8 cellular contexts compared by ENCODE assay signal in genomic region chr19:1261512-1261862, GRCh38. TPM values are rescaled to one million over a fixed set of nuclear protein-coding genes. Genes with fewer than 3 reads are reported as not detected.
A peak's percentile ranks its signal among the peaks of the same experiment; 100 is the strongest.
DNase-seq lines count a peak whose midpoint lies in the region; ATAC-seq and TF ChIP-seq lines count a peak whose summit lies in the region.

No MANE protein-coding gene starts in this region.

- H3K9me3 ChIP-seq in heart right ventricle (no peaks in the 10 kb centered on the region), iPS-18c (ENCODE audit: control insufficient read depth, insufficient read depth, low read length) (peaks cover 4% of the 10 kb centered on the region)

- no peak for ATAC-seq in heart right ventricle
- no peak for ATAC-seq in Right ventricle myocardium inferior
- ATAC-seq in activated T-helper 17 cell treated with anti-CD3 and anti-CD28 coated beads, Interleukin-2, amount 50 U/mL, for 72 hours (replicated peaks): no peak
- no peak for ATAC-seq in stimulated activated naive CD8-positive, alpha-beta T cell treated with anti-CD3 and anti-CD28 coated beads, Interleukin-15, Interleukin-2, amounts not matched to agents 100 U/mL and 50 U/mL, for 24 hours

- peak overlapping the region; percentile 87 for H3K27ac Mint-ChIP-seq in activated T-helper 17 cell treated with anti-CD3 and anti-CD28 coated beads, Interleukin-2, amount 50 U/mL, for 72 hours

- peaks cover 9% of the 10 kb centered on the region for H3K4me1 Mint-ChIP-seq in activated T-helper 17 cell treated with anti-CD3 and anti-CD28 coated beads, Interleukin-2, amount 50 U/mL, for 72 hours

- H3K36me3 ChIP-seq in heart right ventricle: peaks cover 0 to 29% (median 18%) of the 10 kb centered on the region in 9 donors

- peak overlapping the region; percentile 93 for H3K4me3 Mint-ChIP-seq in activated T-helper 17 cell treated with anti-CD3 and anti-CD28 coated beads, Interleukin-2, amount 50 U/mL, for 72 hours

- no peaks in the 10 kb centered on the region for H3K9me3 Mint-ChIP-seq in activated T-helper 17 cell treated with anti-CD3 and anti-CD28 coated beads, Interleukin-2, amount 50 U/mL, for 72 hours

- H3K4me1 ChIP-seq in heart right ventricle: peaks cover 43 to 84% (median 78%) of the 10 kb centered on the region in 9 donors

- no peak for TF ChIP-seq CTCF in heart right ventricle (IDR thresholded peaks at IDR 0.05)

- peak overlapping the region; percentile 60 to 100 (median 96) for H3K27ac ChIP-seq in heart right ventricle

- intact Hi-C loops in heart right ventricle (cut with DNase I) (no loop called here), Right ventricle myocardium inferior (cut with DNase I) (no loop called here)

- 20 to 23% methylated on average over 16 of the region's 16 CpGs for WGBS in heart right ventricle, 2 donors

- H3K4me3 ChIP-seq in heart right ventricle (peak overlapping the region in 9 of 10 donors; percentile 53 to 96 (median 69)), iPS-18c (ENCODE audit: insufficient read depth, low read depth, low read length) (peak overlapping the region; percentile 86)

- no peaks in the 10 kb centered on the region for H3K27me3 ChIP-seq in heart right ventricle

- DNase-seq in heart right ventricle: peak in 1 of 2 donors; percentile 38
- no peak for DNase-seq in Right ventricle myocardium inferior (ENCODE audit: missing footprints)
- peak; percentile 43 for DNase-seq in stimulated activated naive CD8-positive, alpha-beta T cell treated with anti-CD3 and anti-CD28 coated beads, Interleukin-15, Interleukin-2, amounts not matched to agents 100 U/mL and 50 U/mL, for 24 hours
- no peak for DNase-seq in NCI-H1436 treated with DMSO at 0.1 percent for 48 hours (lab: John Stamatoyannopoulos, UW)
- DNase-seq in NK-92 treated with Interleukin-12 subunit alpha and Interleukin-12 subunit beta, amount 100 ng/mL, for 24 hours (lab: John Stamatoyannopoulos, UW): no peak
- DNase-seq in NCI-H526 (lab: John Stamatoyannopoulos, UW): no peak

- peaks cover 41% of the 10 kb centered on the region for H3K36me3 Mint-ChIP-seq in activated T-helper 17 cell treated with anti-CD3 and anti-CD28 coated beads, Interleukin-2, amount 50 U/mL, for 72 hours (ENCODE audit: low read depth)

- no peaks in the 10 kb centered on the region for H3K27me3 Mint-ChIP-seq in activated T-helper 17 cell treated with anti-CD3 and anti-CD28 coated beads, Interleukin-2, amount 50 U/mL, for 72 hours

RNA-seq across cellular contexts. Expression of gene CIRBP, which starts 7.6 kb away (rescaled TPM):
- total RNA-seq in heart right ventricle: 100 to 1,000 TPM; 227 to 356 (median 280) TPM
- 100 to 1,000 TPM; 180 to 344 TPM for polyA plus RNA-seq in heart right ventricle
- total RNA-seq in Right ventricle myocardium inferior: 219 TPM
- total RNA-seq in activated T-helper 17 cell treated with anti-CD3 and anti-CD28 coated beads, Interleukin-2, amount 50 U/mL, for 72 hours: 100 to 1,000 TPM; 150 to 172 TPM

RNA-seq across cellular contexts. Expression of gene MIDN, which starts 13.1 kb away (rescaled TPM):
- 100 to 1,000 TPM in 2 of 10 donors, 10 to 100 TPM in 8; 45.9 to 236 (median 68.5) TPM for total RNA-seq in heart right ventricle
- polyA plus RNA-seq in heart right ventricle: 10 to 100 TPM; 22.7 to 48.6 TPM
- total RNA-seq in Right ventricle myocardium inferior: 62.8 TPM
- total RNA-seq in activated T-helper 17 cell treated with anti-CD3 and anti-CD28 coated beads, Interleukin-2, amount 50 U/mL, for 72 hours: 10 to 100 TPM; 51.4 to 56.8 TPM

RNA-seq across cellular contexts. Expression of gene FAM174C, which starts 13.8 kb away (rescaled TPM):
- 10 to 100 TPM in 7 of 10 donors, 1 to 10 TPM in 3; 8.2 to 19.0 (median 12.7) TPM for total RNA-seq in heart right ventricle
- polyA plus RNA-seq in heart right ventricle: 10 to 100 TPM; 40.2 to 70.2 TPM
- total RNA-seq in Right ventricle myocardium inferior: 13.1 TPM
- total RNA-seq in activated T-helper 17 cell treated with anti-CD3 and anti-CD28 coated beads, Interleukin-2, amount 50 U/mL, for 72 hours: 10 to 100 TPM; 52.9 to 85.9 TPM

RNA-seq across cellular contexts. Expression of gene ATP5F1D, which starts 19.9 kb away (rescaled TPM):
- total RNA-seq in heart right ventricle (100 to 1,000 TPM; 491 to 770 (median 553) TPM), Right ventricle myocardium inferior (656 TPM)
- 1,000 to 10,000 TPM in 1 of 2 donors, 100 to 1,000 TPM in 1; 821 to 2,879 TPM for polyA plus RNA-seq in heart right ventricle
- 100 to 1,000 TPM; 148 to 210 TPM for total RNA-seq in activated T-helper 17 cell treated with anti-CD3 and anti-CD28 coated beads, Interleukin-2, amount 50 U/mL, for 72 hours

RNA-seq across cellular contexts. Expression of gene CBARP, which starts 23.7 kb away (rescaled TPM):
- total RNA-seq in heart right ventricle (1 to 10 TPM in 9 of 10 donors, under 1 TPM in 1; 0.96 to 2.2 (median 1.4) TPM), Right ventricle myocardium inferior (1.2 TPM)
- polyA plus RNA-seq in heart right ventricle: 1 to 10 TPM in 1 of 2 donors, under 1 TPM in 1; 0.73 to 1.3 TPM
- total RNA-seq in activated T-helper 17 cell treated with anti-CD3 and anti-CD28 coated beads, Interleukin-2, amount 50 U/mL, for 72 hours: 1 to 10 TPM in 1 of 2 donors, under 1 TPM in 1; 0.77 to 1.4 TPM
